Comparison of ENCODE assay signal across 26 cellular contexts in the genomic region with DNA sequence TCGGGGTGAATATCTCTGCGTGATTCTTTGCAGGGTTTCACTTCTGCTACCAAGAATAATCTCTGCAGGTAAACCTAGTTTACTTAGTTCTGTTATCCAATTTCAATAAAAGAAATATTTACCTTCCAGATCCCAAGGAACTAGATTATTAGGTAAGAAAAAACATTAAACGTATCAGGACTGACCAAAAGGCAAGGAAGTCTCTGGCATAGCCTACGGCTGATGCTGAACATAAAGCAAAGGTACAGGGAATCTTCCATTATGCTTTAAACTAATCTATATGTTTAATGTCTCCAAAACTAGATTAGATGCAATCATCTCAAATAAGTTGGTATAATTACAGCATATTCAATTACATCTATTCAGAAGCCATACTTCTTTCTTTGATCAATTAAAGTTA.
"Had no signal": no experiment of that assay in that cellular context is flagged by ENCODE, and none has a peak within 500 bp of the region (broad histone marks: within the 10 kb centered on the region; RNA-seq: fewer than 3 reads in every experiment).

No MANE protein-coding gene starts in this region.

- H3K4me3 ChIP-seq: stomach, suprapubic skin, testis, thoracic aorta, thyroid gland, tibial artery, tibial nerve, transverse colon, upper lobe of left lung, upper lobe of right lung, uterus, vagina had no signal

- H3K27me3 ChIP-seq: stomach, suprapubic skin, testis, thyroid gland, tibial artery, tibial nerve, transverse colon, upper lobe of left lung, upper lobe of right lung, uterus, vagina had no signal

- DNase-seq: stimulated activated CD4-positive, alpha-beta T cell treated with anti-CD3 and anti-CD28 coated beads, Interleukin-2, amount 100 ng/mL, for 48 hours; stimulated activated CD4-positive, alpha-beta T cell treated with anti-CD3 and anti-CD28 coated beads, Interleukin-4, amount 100 ng/mL, for 1 hour; stimulated activated CD4-positive, alpha-beta T cell treated with anti-CD3 and anti-CD28 coated beads, Interleukin-4, amount 100 ng/mL, for 24 hours; stimulated activated CD4-positive, alpha-beta T cell treated with anti-CD3 and anti-CD28 coated beads, Interleukin-4, amount 100 ng/mL, for 4 hours; stimulated activated CD8-positive, alpha-beta memory T cell treated with anti-CD3 and anti-CD28 coated beads, Interleukin-4, amount 100 ng/mL, for 48 hours; stimulated activated naive B cell treated with anti-CD40 and anti-IgM and Interleukin-4, amounts not matched to agents 10 μg/mL and 1 μg/mL and 100 μg/mL, for 72 hours; stimulated activated naive CD4-positive, alpha-beta T cell; stimulated activated naive CD4-positive, alpha-beta T cell treated with Interleukin-2 at 50 U/mL for 16 hours; stimulated activated naive CD8-positive, alpha-beta T cell treated with anti-CD3 and anti-CD28 coated beads, Interleukin-15, amount 100 ng/mL, for 72 hours; stimulated activated naive CD8-positive, alpha-beta T cell treated with anti-CD3 and anti-CD28 coated beads, Interleukin-15, Interleukin-2, amounts not matched to agents 100 U/mL and 50 U/mL, for 24 hours; stomach; substantia nigra; testis; thyroid gland; tibial artery; transverse colon; upper lobe of left lung; upper lobe of right lung; uterus had no signal

- H3K27ac ChIP-seq: stomach, suprapubic skin, testis, thoracic aorta, thyroid gland, tibial artery, tibial nerve, transverse colon, upper lobe of left lung, upper lobe of right lung, uterus, vagina had no signal

- H3K9me3 ChIP-seq: stomach, suprapubic skin, testis, thoracic aorta, thyroid gland, tibial artery, transverse colon, upper lobe of left lung, upper lobe of right lung, uterus, vagina had no signal

- H3K4me1 ChIP-seq: stomach, suprapubic skin, testis, thyroid gland, tibial artery, tibial nerve, transverse colon, upper lobe of left lung, upper lobe of right lung, uterus, vagina had no signal

- ATAC-seq: stimulated activated effector memory CD8-positive, alpha-beta T cell treated with anti-CD3 and anti-CD28 coated beads, Interleukin-12 subunit alpha, Interleukin-12 subunit beta, amount 100 ng/mL, for 72 hours; stimulated activated memory B cell treated with anti-CD40 and anti-IgM and Interleukin-4, amounts not matched to agents 10 μg/mL and 1 μg/mL and 100 μg/mL, for 72 hours; stimulated activated naive B cell treated with anti-CD40 and anti-IgM and Interleukin-4, amounts not matched to agents 10 μg/mL and 1 μg/mL and 100 μg/mL, for 72 hours; stimulated activated naive CD8-positive, alpha-beta T cell treated with anti-CD3 and anti-CD28 coated beads, Interleukin-15, amount 100 ng/mL, for 72 hours; stimulated activated naive CD8-positive, alpha-beta T cell treated with anti-CD3 and anti-CD28 coated beads, Interleukin-15, Interleukin-2, amounts not matched to agents 100 U/mL and 50 U/mL, for 24 hours; upper lobe of right lung had no signal

- H3K36me3 ChIP-seq: stomach, suprapubic skin, thoracic aorta, thyroid gland, tibial artery, tibial nerve, transverse colon, upper lobe of left lung, upper lobe of right lung, uterus, vagina had no signal

- FAIRE-seq: urothelium cell line had no signal
